ENCODE assay signal across 27 cellular contexts in genomic region chr4:36316544-36317082, GRCh38. TPM values are rescaled to one million over a fixed set of nuclear protein-coding genes. Genes with fewer than 3 reads are reported as not detected.
DNase-seq lines count a peak whose midpoint lies in the region; ATAC-seq, FAIRE-seq and TF ChIP-seq lines count a peak whose summit lies in the region.
"Had no signal": no experiment of that assay in that cellular context is flagged by ENCODE, and none has a peak within 500 bp of the region (broad histone marks: within the 10 kb centered on the region; RNA-seq: fewer than 3 reads in every experiment).

No MANE protein-coding gene starts in this region.

- no peaks in the 10 kb centered on the region for H3K4me1 ChIP-seq in PC-3 (ENCODE audit: insufficient read depth, low read length)
- no peaks in the 10 kb centered on the region for H3K4me1 ChIP-seq in fibroblast of lung (ENCODE audit: control insufficient read depth, extremely low read depth, insufficient read depth, low read length)
- H3K4me1 ChIP-seq in small intestine (ENCODE audit: control insufficient read depth in 2 of 2, insufficient read depth in 1 of 2, low read depth in 1 of 2, low read length in 1 of 2), result no peaks in the 10 kb centered on the region
- H3K4me1 ChIP-seq: Peyer's patch, prostate gland, suprapubic skin had no signal

- no peaks in the 10 kb centered on the region for H3K79me2 ChIP-seq in PC-3 (ENCODE audit: low read length)
- H3K79me2 ChIP-seq in fibroblast of lung (ENCODE audit: control insufficient read depth, insufficient read depth, low read length), result no peaks in the 10 kb centered on the region

- H3K36me3 ChIP-seq in PC-3 (ENCODE audit: low read depth, low read length) (no peaks in the 10 kb centered on the region), fibroblast of lung (ENCODE audit: control insufficient read depth, insufficient read depth, low read length) (no peaks in the 10 kb centered on the region), small intestine (ENCODE audit: control insufficient read depth in 2 of 2, insufficient read depth in 2 of 2, low read length in 2 of 2) (no peaks in the 10 kb centered on the region)
- H3K36me3 ChIP-seq: cardiac muscle cell, Peyer's patch, prostate gland, suprapubic skin had no signal

- no peaks in the 10 kb centered on the region for H3K9me2 ChIP-seq in PC-3 (replicated peaks; ENCODE audit: low read length)

- H3K36me3 Mint-ChIP-seq in activated T-cell treated with anti-CD3 and anti-CD28 coated beads, Interleukin-2, amount 50 U/mL, for 4 hours (ENCODE audit: insufficient read depth), result peaks cover 2% of the 10 kb centered on the region
- no peaks in the 10 kb centered on the region for H3K36me3 Mint-ChIP-seq in WTC11
- H3K36me3 Mint-ChIP-seq: naive thymus-derived CD8-positive, alpha-beta T cell had no signal

- H3K4me3 ChIP-seq in PC-3 (ENCODE audit: low read length) (no peak overlapping the region), fibroblast of lung (replicated peaks in 1 of 4; ENCODE audit: control extremely low read depth in 1 of 4, insufficient read depth in 1 of 4, low read depth in 3 of 4, low read length in 4 of 4) (no peak overlapping the region), small intestine (ENCODE audit: low read depth in 1 of 2, low read length in 2 of 2) (no peak overlapping the region)
- H3K4me3 ChIP-seq: cardiac muscle cell, dorsolateral prefrontal cortex, Peyer's patch, prostate gland, suprapubic skin had no signal

- peaks cover 33% of the 10 kb centered on the region for H3K4me1 Mint-ChIP-seq in activated T-cell treated with anti-CD3 and anti-CD28 coated beads, Interleukin-2, amount 50 U/mL, for 4 hours (ENCODE audit: low read depth)
- H3K4me1 Mint-ChIP-seq in WTC11, result no peaks in the 10 kb centered on the region

- no peak overlapping the region for H3K27ac ChIP-seq in PC-3 (ENCODE audit: low read length)
- no peak overlapping the region for H3K27ac ChIP-seq in fibroblast of lung (ENCODE audit: insufficient read depth, low read length)
- no peak overlapping the region for H3K27ac ChIP-seq in small intestine (ENCODE audit: low read depth in 1 of 2, low read length in 1 of 2)
- H3K27ac ChIP-seq: cardiac muscle cell, dorsolateral prefrontal cortex, epithelial cell of prostate, Peyer's patch, prostate gland, suprapubic skin had no signal

- H3K9ac ChIP-seq in PC-3 (ENCODE audit: low read length) (no peak overlapping the region), fibroblast of lung (ENCODE audit: insufficient read depth, low read length) (no peak overlapping the region)

- no peaks in the 10 kb centered on the region for H3F3A ChIP-seq in PC-3 (ENCODE audit: low read length, unreplicated experiment)

- H3K4me3 Mint-ChIP-seq in activated T-cell treated with anti-CD3 and anti-CD28 coated beads, Interleukin-2, amount 50 U/mL, for 4 hours, result no peak overlapping the region
- H3K4me3 Mint-ChIP-seq in WTC11, result no peak overlapping the region
- H3K4me3 Mint-ChIP-seq: activated CD8-positive, alpha-beta memory T cell treated with anti-CD3 and anti-CD28 coated beads, Interleukin-2, amount 10 ng/mL, durations not matched to agents 7 days and 5 days; naive thymus-derived CD8-positive, alpha-beta T cell had no signal

- peak; percentile 72 to 73 for ATAC-seq in activated T-cell treated with anti-CD3 and anti-CD28 coated beads, Interleukin-2, amount 50 U/mL, for 4 hours
- ATAC-seq in PC-3 (no peak), WTC11 (no peak)
- ATAC-seq: activated CD8-positive, alpha-beta memory T cell treated with anti-CD3 and anti-CD28 coated beads, Interleukin-2, amount 10 ng/mL, durations not matched to agents 7 days and 5 days; HCT116; left cardiac atrium; naive thymus-derived CD8-positive, alpha-beta T cell; SK-N-SH treated with all-trans-retinoic acid at 6 μM for 48 hours had no signal

- H3K9me3 ChIP-seq in PC-3 (ENCODE audit: low read length), result no peaks in the 10 kb centered on the region
- H3K9me3 ChIP-seq in fibroblast of lung (ENCODE audit: control insufficient read depth, insufficient read depth, low read depth, low read length), result no peaks in the 10 kb centered on the region
- no peaks in the 10 kb centered on the region for H3K9me3 ChIP-seq in small intestine (ENCODE audit: control insufficient read depth, low read depth)
- H3K9me3 ChIP-seq: Peyer's patch, prostate gland, suprapubic skin had no signal

- H3K27me3 ChIP-seq in PC-3 (ENCODE audit: low read length) (no peaks in the 10 kb centered on the region), fibroblast of lung (ENCODE audit: control insufficient read depth, insufficient read depth, low read length) (no peaks in the 10 kb centered on the region), small intestine (ENCODE audit: control insufficient read depth in 2 of 2, insufficient read depth in 2 of 2, low read length in 2 of 2) (no peaks in the 10 kb centered on the region)
- H3K27me3 ChIP-seq: cardiac muscle cell, dorsolateral prefrontal cortex, Peyer's patch, suprapubic skin had no signal

- H3K27ac Mint-ChIP-seq in WTC11, result no peak overlapping the region
- H3K27ac Mint-ChIP-seq: activated CD8-positive, alpha-beta memory T cell treated with anti-CD3 and anti-CD28 coated beads, Interleukin-2, amount 10 ng/mL, durations not matched to agents 7 days and 5 days; naive thymus-derived CD8-positive, alpha-beta T cell had no signal

- no peak for DNase-seq in activated T-cell treated with anti-CD3 and anti-CD28 coated beads, Interleukin-2, amount 50 U/mL, for 4 hours
- DNase-seq in activated T-cell treated with anti-CD3 and anti-CD28 coated beads, Interleukin-2, amount 50 U/mL, for 48 hours, result no peak
- DNase-seq in PC-3, result peak; percentile 26
- peak; percentile 15 to 71 for DNase-seq in fibroblast of lung (ENCODE audit: low read depth in 2 of 2)
- no peak for DNase-seq in small intestine
- no peak for DNase-seq in WTC11 (ENCODE audit: low spot score)
- no peak for DNase-seq in amniotic stem cell (lab: John Stamatoyannopoulos, UW)
- no peak for DNase-seq in NCI-H1092 treated with DMSO at 0.1 percent for 48 hours (lab: John Stamatoyannopoulos, UW)
- DNase-seq: activated CD4-positive, CD25-positive, alpha-beta regulatory T cell; activated CD8-positive, alpha-beta memory T cell treated with anti-CD3 and anti-CD28 coated beads, Interleukin-2, amount 10 ng/mL, durations not matched to agents 7 days and 5 days; C1 segment of cervical spinal cord; dorsolateral prefrontal cortex; GDM1; KG1; left cardiac atrium; mesenchymal stem cell; naive thymus-derived CD8-positive, alpha-beta T cell; NCI-H187; NCI-H345; Peyer's patch; stimulated activated CD4-positive, alpha-beta T cell treated with anti-CD3 and anti-CD28 coated beads, Interleukin-4, amount 100 ng/mL, for 24 hours had no signal

- TF ChIP-seq CTCF in PC-3 (conservative IDR thresholded peaks at IDR 0.05; ENCODE audit: low read depth, low read length), result no peak
- TF ChIP-seq CTCF in fibroblast of lung (conservative IDR thresholded peaks at IDR 0.05 in 1 of 2, IDR thresholded peaks at IDR 0.05 in 1 of 2; ENCODE audit: low read depth in 1 of 2, low read length in 2 of 2), result no peak
- no peak for TF ChIP-seq CTCF in WTC11 (IDR thresholded peaks at IDR 0.05)

- H3K4me2 ChIP-seq in PC-3 (ENCODE audit: low read length) (no peak overlapping the region), fibroblast of lung (ENCODE audit: extremely low read depth, insufficient read depth, low read length) (no peak overlapping the region)

- intact Hi-C loops in PC-3 (cut with micrococcal nuclease), result no loop called here

- FAIRE-seq in small intestine (lab: Jason Lieb, UNC), result peak; percentile 72

- H4K20me1 ChIP-seq in PC-3 (ENCODE audit: low read length) (no peaks in the 10 kb centered on the region), fibroblast of lung (ENCODE audit: control insufficient read depth, extremely low read depth, insufficient read depth, low read length) (no peaks in the 10 kb centered on the region)

- POLR2A ChIA-PET in PC-3 (lab: Charles Lee; ENCODE audit: unreplicated experiment) (no interaction called here), WTC11 (lab: Charles Lee) (no interaction called here)

- no peak overlapping the region for H2AFZ ChIP-seq in PC-3 (ENCODE audit: low read length)
- H2AFZ ChIP-seq in fibroblast of lung (ENCODE audit: low read length), result no peak overlapping the region

- CTCF ChIA-PET in PC-3 (lab: Charles Lee), result no interaction called here
- CTCF ChIA-PET in WTC11 (lab: Charles Lee), result no interaction called here

- no peaks in the 10 kb centered on the region for H3K9me3 Mint-ChIP-seq in activated T-cell treated with anti-CD3 and anti-CD28 coated beads, Interleukin-2, amount 50 U/mL, for 4 hours
- H3K9me3 Mint-ChIP-seq in WTC11, result 0 out of 2 replicates have a peak, but pooled peaks cover 3% of the 10 kb centered on the region
- H3K9me3 Mint-ChIP-seq: naive thymus-derived CD8-positive, alpha-beta T cell had no signal

- BruUV-seq in PC-3 (replicated peaks; lab: Mats Ljungman, UMichigan), result no TSS peak

- H3K27me3 Mint-ChIP-seq in activated T-cell treated with anti-CD3 and anti-CD28 coated beads, Interleukin-2, amount 50 U/mL, for 4 hours (ENCODE audit: low read depth), result no peaks in the 10 kb centered on the region
- no peaks in the 10 kb centered on the region; the same call in 1 of the 2 replicates for H3K27me3 Mint-ChIP-seq in WTC11 (ENCODE audit: low read depth)
- H3K27me3 Mint-ChIP-seq: activated CD8-positive, alpha-beta memory T cell treated with anti-CD3 and anti-CD28 coated beads, Interleukin-2, amount 10 ng/mL, durations not matched to agents 7 days and 5 days; naive thymus-derived CD8-positive, alpha-beta T cell had no signal

TF ChIP-seq in WTC11, 78 proteins besides CTCF, POLR2A, EP300 and RAD21 (continues in another document):
- TF ChIP-seq CDX4 (CRISPR knock-in tag; IDR thresholded peaks at IDR 0.05; ENCODE audit: borderline replicate concordance) (no peak), JUN (CRISPR knock-in tag; IDR thresholded peaks at IDR 0.05) (no peak), PRRX2 (CRISPR knock-in tag; IDR thresholded peaks at IDR 0.05) (no peak), ATF3 (CRISPR knock-in tag; conservative IDR thresholded peaks at IDR 0.05) (no peak), RELA (CRISPR knock-in tag; IDR thresholded peaks at IDR 0.05; ENCODE audit: borderline replicate concordance) (no peak)

RNA-seq across cellular contexts. Expression of gene DTHD1, which starts 35.2 kb away (rescaled TPM):
- total RNA-seq in activated T-cell treated with anti-CD3 and anti-CD28 coated beads, Interleukin-2, amount 50 U/mL, for 4 hours, result under 1 TPM; 0.15 to 0.71 (median 0.19) TPM
- total RNA-seq in PC-3 (2014; rRNA removed) (not detected in 2 replicates), fibroblast of lung (not detected in 2 replicates), WTC11 (2021) (not detected in 3 replicates)
- polyA plus RNA-seq in fibroblast of lung (not detected in 2 replicates), small intestine (under 1 TPM in 2 of 3 donors, not detected in 1; 0.01 to 0.27 TPM)
- not detected in 2 replicates for polyA plus RNA-seq in fibroblast of lung (2012)
- polyA minus RNA-seq in fibroblast of lung (ENCODE audit: low replicate concordance), result not detected in 2 replicates
- total RNA-seq: cardiac muscle cell had no signal
- polyA plus RNA-seq: cardiac muscle cell had no signal

Comparison
In these comparisons a context has a peak if more than half of its experiments do, and no peak if none do; other contexts are left out.
1. ATAC-seq: peak in activated T-cell treated with anti-CD3 and anti-CD28 coated beads, Interleukin-2, amount 50 U/mL, for 4 hours (2 of 2); none in PC-3 (single experiment) and WTC11 (single experiment).
2. DNase-seq: peak in PC-3 (single experiment) and fibroblast of lung (2 of 2); none in activated T-cell treated with anti-CD3 and anti-CD28 coated beads, Interleukin-2, amount 50 U/mL, for 4 hours (single experiment), activated T-cell treated with anti-CD3 and anti-CD28 coated beads, Interleukin-2, amount 50 U/mL, for 48 hours (0 of 2), small intestine (single experiment), WTC11 (single experiment), amniotic stem cell (single experiment) and NCI-H1092 treated with DMSO at 0.1 percent for 48 hours (single experiment).